In the genomic region with DNA sequence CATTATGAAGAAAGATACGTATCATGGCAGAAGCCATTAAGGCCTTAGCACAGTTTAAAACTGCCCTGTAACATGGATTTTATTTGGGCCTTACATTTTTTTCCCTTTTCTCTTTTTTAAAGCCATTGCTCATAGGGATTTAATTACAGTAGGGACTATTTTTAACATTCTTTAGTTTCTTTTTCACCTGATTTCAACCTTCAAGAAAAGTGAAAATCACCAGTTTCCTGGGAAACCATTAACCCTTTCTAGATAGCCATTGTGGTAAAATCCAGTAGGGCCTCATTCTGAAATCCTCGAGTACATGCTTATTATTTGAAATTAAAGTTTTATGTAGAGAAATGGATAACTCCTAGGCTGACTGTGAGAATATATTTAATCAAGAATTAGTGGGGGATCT, we compare ENCODE assay signal across 10 cellular contexts. TPM values are rescaled to one million over a fixed set of nuclear protein-coding genes. Genes with fewer than 3 reads are reported as not detected.
DNase-seq lines count a peak whose midpoint lies in the region; ATAC-seq and TF ChIP-seq lines count a peak whose summit lies in the region.
"Had no signal": no experiment of that assay in that cellular context is flagged by ENCODE, and none has a peak within 500 bp of the region (broad histone marks: within the 10 kb centered on the region; RNA-seq: fewer than 3 reads in every experiment).

No MANE protein-coding gene starts in this region.

- H3K27me3 Mint-ChIP-seq in dendritic cell treated with granulocyte-macrophage colony-stimulating factor and Interleukin-4, amounts not matched to agents 40 ng/mL and 50 ng/mL, for 4 days, result no peaks in the 10 kb centered on the region
- H3K27me3 Mint-ChIP-seq in activated CD8-positive, alpha-beta T cell treated with anti-CD3 and anti-CD28 coated beads for 36 hours, result peaks cover 12% of the 10 kb centered on the region

- TF ChIP-seq CTCF in left ventricle myocardium inferior (IDR thresholded peaks at IDR 0.05; ENCODE audit: borderline replicate concordance) (no peak), upper lobe of right lung (IDR thresholded peaks at IDR 0.05) (no peak)
- no peak for TF ChIP-seq CTCF in activated CD8-positive, alpha-beta T cell treated with anti-CD3 and anti-CD28 coated beads for 36 hours (IDR thresholded peaks at IDR 0.05)

- peak overlapping the region; percentile 64 for H3K4me3 Mint-ChIP-seq in dendritic cell treated with granulocyte-macrophage colony-stimulating factor and Interleukin-4, amounts not matched to agents 40 ng/mL and 50 ng/mL, for 4 days
- H3K4me3 Mint-ChIP-seq in activated CD8-positive, alpha-beta T cell treated with anti-CD3 and anti-CD28 coated beads for 36 hours, result no peak overlapping the region
- H3K4me3 Mint-ChIP-seq: stimulated activated naive CD8-positive, alpha-beta T cell treated with anti-CD3 and anti-CD28 coated beads, Interleukin-15, Interleukin-2, amounts not matched to agents 100 ng/mL and 50 ng/mL, for 24 hours had no signal

- DNase-seq in left ventricle myocardium inferior (no peak), left ventricle myocardium superior (no peak), upper lobe of right lung (no peak), NCI-H510A (lab: John Stamatoyannopoulos, UW) (no peak)
- no peak for DNase-seq in activated CD8-positive, alpha-beta T cell treated with anti-CD3 and anti-CD28 coated beads for 36 hours
- DNase-seq: amniotic stem cell had no signal

- peak overlapping the region; percentile 99 for H3K27ac ChIP-seq in left ventricle myocardium inferior (replicated peaks)
- no peak overlapping the region for H3K27ac ChIP-seq in mesodermal cell (ENCODE audit: low read depth, low read length, severe bottlenecking)
- peak overlapping the region; percentile 43 for H3K27ac ChIP-seq in upper lobe of right lung

- intact Hi-C loops in left ventricle myocardium inferior (cut with micrococcal nuclease), result loop anchor here (10.0 kb wide), 1 partner anchor 99 kb away; no protein-coding TSS in a partner anchor
- intact Hi-C loops in left ventricle myocardium superior (cut with micrococcal nuclease), result loop anchor here (5.0 to 10.0 kb wide), 2 partner anchors 87 to 181 kb away; no protein-coding TSS in a partner anchor
- intact Hi-C loops in dendritic cell treated with granulocyte-macrophage colony-stimulating factor and Interleukin-4, amounts not matched to agents 40 ng/mL and 50 ng/mL, for 4 days (cut with micrococcal nuclease), result loop anchor here (2.0 to 10.0 kb wide), 2 partner anchors 99 to 249 kb away; no protein-coding TSS in a partner anchor
- intact Hi-C loops in upper lobe of right lung (cut with DNase I), result no loop called here
- intact Hi-C loops in activated CD8-positive, alpha-beta T cell treated with anti-CD3 and anti-CD28 coated beads for 36 hours (cut with micrococcal nuclease), result loop anchor here (10.0 kb wide), 2 partner anchors 59 to 191 kb away; no protein-coding TSS in a partner anchor

- CTCF ChIA-PET in activated CD8-positive, alpha-beta T cell treated with anti-CD3 and anti-CD28 coated beads for 36 hours (lab: Charles Lee), result interaction anchor here (1.8 kb wide), 1 partner anchor 11 kb away, joined by 3 read pairs; no protein-coding TSS in a partner anchor

- H3K4me3 ChIP-seq in left ventricle myocardium inferior, result peak overlapping the region; percentile 91
- peak overlapping the region; percentile 93 for H3K4me3 ChIP-seq in mesodermal cell (ENCODE audit: extremely low read depth, insufficient read depth, low read length, poor library complexity, severe bottlenecking)
- H3K4me3 ChIP-seq in upper lobe of right lung, result peak overlapping the region; percentile 80

- POLR2A ChIA-PET in activated CD8-positive, alpha-beta T cell treated with anti-CD3 and anti-CD28 coated beads for 36 hours (lab: Charles Lee), result no interaction called here

- H3K4me1 Mint-ChIP-seq in dendritic cell treated with granulocyte-macrophage colony-stimulating factor and Interleukin-4, amounts not matched to agents 40 ng/mL and 50 ng/mL, for 4 days (ENCODE audit: low read depth), result peaks cover 31% of the 10 kb centered on the region
- peaks cover 23% of the 10 kb centered on the region for H3K4me1 Mint-ChIP-seq in activated CD8-positive, alpha-beta T cell treated with anti-CD3 and anti-CD28 coated beads for 36 hours (ENCODE audit: low read depth)

- no peaks in the 10 kb centered on the region for H3K36me3 ChIP-seq in left ventricle myocardium inferior
- no peaks in the 10 kb centered on the region for H3K36me3 ChIP-seq in mesodermal cell (ENCODE audit: control insufficient read depth, insufficient read depth, low read length)
- no peaks in the 10 kb centered on the region for H3K36me3 ChIP-seq in upper lobe of right lung

- H3K36me3 Mint-ChIP-seq in dendritic cell treated with granulocyte-macrophage colony-stimulating factor and Interleukin-4, amounts not matched to agents 40 ng/mL and 50 ng/mL, for 4 days (ENCODE audit: low read depth), result peaks cover 59% of the 10 kb centered on the region
- H3K36me3 Mint-ChIP-seq in activated CD8-positive, alpha-beta T cell treated with anti-CD3 and anti-CD28 coated beads for 36 hours (ENCODE audit: low read depth), result no peaks in the 10 kb centered on the region

- peak overlapping the region; percentile 97 for H3K27ac Mint-ChIP-seq in dendritic cell treated with granulocyte-macrophage colony-stimulating factor and Interleukin-4, amounts not matched to agents 40 ng/mL and 50 ng/mL, for 4 days
- H3K27ac Mint-ChIP-seq in activated CD8-positive, alpha-beta T cell treated with anti-CD3 and anti-CD28 coated beads for 36 hours, result no peak overlapping the region
- H3K27ac Mint-ChIP-seq: stimulated activated naive CD8-positive, alpha-beta T cell treated with anti-CD3 and anti-CD28 coated beads, Interleukin-15, Interleukin-2, amounts not matched to agents 100 ng/mL and 50 ng/mL, for 24 hours had no signal

- ATAC-seq in left ventricle myocardium superior (no peak), upper lobe of right lung (no peak), HG02642 (IDR thresholded peaks at IDR 0.05; ENCODE audit: poor library complexity, unreplicated experiment) (no peak)
- no peak for ATAC-seq in activated CD8-positive, alpha-beta T cell treated with anti-CD3 and anti-CD28 coated beads for 36 hours

- H3K9me3 ChIP-seq in left ventricle myocardium inferior (replicated peaks), result no peaks in the 10 kb centered on the region
- H3K9me3 ChIP-seq in mesodermal cell (ENCODE audit: control insufficient read depth, low read length), result no peaks in the 10 kb centered on the region
- no peaks in the 10 kb centered on the region for H3K9me3 ChIP-seq in upper lobe of right lung

- H3K4me1 ChIP-seq in left ventricle myocardium inferior (peaks cover 91% of the 10 kb centered on the region), mesodermal cell (ENCODE audit: control insufficient read depth, insufficient read depth, low read length, poor library complexity, severe bottlenecking) (peaks cover 5% of the 10 kb centered on the region), upper lobe of right lung (peaks cover 26% of the 10 kb centered on the region)

- no CpG with 5 or more reads among the region's 2 CpGs for WGBS in mesodermal cell (ENCODE audit: insufficient coverage in 2 of 2), 2 experiments

- H3K27me3 ChIP-seq in left ventricle myocardium inferior (ENCODE audit: low read depth), result no peaks in the 10 kb centered on the region
- no peaks in the 10 kb centered on the region for H3K27me3 ChIP-seq in upper lobe of right lung

- H3K9me3 Mint-ChIP-seq in dendritic cell treated with granulocyte-macrophage colony-stimulating factor and Interleukin-4, amounts not matched to agents 40 ng/mL and 50 ng/mL, for 4 days, result no peaks in the 10 kb centered on the region
- H3K9me3 Mint-ChIP-seq in activated CD8-positive, alpha-beta T cell treated with anti-CD3 and anti-CD28 coated beads for 36 hours, result no peaks in the 10 kb centered on the region
- H3K9me3 Mint-ChIP-seq: stimulated activated naive CD8-positive, alpha-beta T cell treated with anti-CD3 and anti-CD28 coated beads, Interleukin-15, Interleukin-2, amounts not matched to agents 100 ng/mL and 50 ng/mL, for 24 hours had no signal

RNA-seq across cellular contexts. Expression of gene SPRED1, which starts 3.1 kb away (rescaled TPM):
- total RNA-seq in left ventricle myocardium inferior, result 8.7 TPM
- 7.3 TPM for total RNA-seq in left ventricle myocardium superior
- polyA plus RNA-seq in mesodermal cell (2013, experiment 1 of 2), result 39.5 TPM
- polyA plus RNA-seq in mesodermal cell (2013, experiment 2 of 2), result 37.9 TPM
- 62.1 TPM for total RNA-seq in upper lobe of right lung
- total RNA-seq in activated CD8-positive, alpha-beta T cell treated with anti-CD3 and anti-CD28 coated beads for 36 hours, result under 1 TPM; 0.77 to 0.96 TPM
